Comparison of ENCODE assay signal across 15 cellular contexts in genomic region chr3:114011059-114011797, GRCh38. TPM values are rescaled to one million over a fixed set of nuclear protein-coding genes. Genes with fewer than 3 reads are reported as not detected.
DNase-seq lines count a peak whose midpoint lies in the region; ATAC-seq lines count a peak whose summit lies in the region.
"Had no signal": no experiment of that assay in that cellular context is flagged by ENCODE, and none has a peak within 500 bp of the region (broad histone marks: within the 10 kb centered on the region; RNA-seq: fewer than 3 reads in every experiment).

No MANE protein-coding gene starts in this region.

- peak overlapping the region; percentile 17 for H3K4me3 Mint-ChIP-seq in stimulated activated naive CD8-positive, alpha-beta T cell treated with anti-CD3 and anti-CD28 coated beads, Interleukin-15, Interleukin-2, amounts not matched to agents 100 ng/mL and 50 ng/mL, for 24 hours
- H3K4me3 Mint-ChIP-seq in stimulated activated naive CD8-positive, alpha-beta T cell treated with anti-CD3 and anti-CD28 coated beads, Interleukin-15, amount 100 ng/mL, for 72 hours: no peak overlapping the region
- no peak overlapping the region for H3K4me3 Mint-ChIP-seq in activated T-cell treated with anti-CD3 and anti-CD28 coated beads, Interleukin-2, amount 50 U/mL, for 4 hours
- H3K4me3 Mint-ChIP-seq: activated naive CD8-positive, alpha-beta T cell; CD4-positive, alpha-beta memory T cell; immature natural killer cell had no signal

- peaks cover 3% of the 10 kb centered on the region for H3K4me1 Mint-ChIP-seq in stimulated activated naive CD8-positive, alpha-beta T cell treated with anti-CD3 and anti-CD28 coated beads, Interleukin-15, Interleukin-2, amounts not matched to agents 100 ng/mL and 50 ng/mL, for 24 hours (ENCODE audit: low read depth)
- no peaks in the 10 kb centered on the region for H3K4me1 Mint-ChIP-seq in stimulated activated naive CD8-positive, alpha-beta T cell treated with anti-CD3 and anti-CD28 coated beads, Interleukin-15, amount 100 ng/mL, for 72 hours
- H3K4me1 Mint-ChIP-seq in activated T-cell treated with anti-CD3 and anti-CD28 coated beads, Interleukin-2, amount 50 U/mL, for 4 hours (ENCODE audit: low read depth): peaks cover 2% of the 10 kb centered on the region
- H3K4me1 Mint-ChIP-seq: CD4-positive, alpha-beta memory T cell; immature natural killer cell had no signal

- no peak for ATAC-seq in stimulated activated naive CD8-positive, alpha-beta T cell treated with anti-CD3 and anti-CD28 coated beads, Interleukin-15, amount 100 ng/mL, for 72 hours
- peak; percentile 71 for ATAC-seq in HG02642 (IDR thresholded peaks at IDR 0.05; ENCODE audit: poor library complexity, unreplicated experiment)
- peak; percentile 67 for ATAC-seq in HG03460 (IDR thresholded peaks at IDR 0.05; ENCODE audit: unreplicated experiment)
- no peak for ATAC-seq in activated T-cell treated with anti-CD3 and anti-CD28 coated beads, Interleukin-2, amount 50 U/mL, for 4 hours
- no peak for ATAC-seq in HG03139 (IDR thresholded peaks at IDR 0.05; ENCODE audit: unreplicated experiment)
- ATAC-seq in GM19463 (IDR thresholded peaks at IDR 0.05; ENCODE audit: unreplicated experiment): no peak
- ATAC-seq: gastrocnemius medialis had no signal

- no peak overlapping the region for H3K27ac Mint-ChIP-seq in stimulated activated naive CD8-positive, alpha-beta T cell treated with anti-CD3 and anti-CD28 coated beads, Interleukin-15, Interleukin-2, amounts not matched to agents 100 ng/mL and 50 ng/mL, for 24 hours
- H3K27ac Mint-ChIP-seq in stimulated activated naive CD8-positive, alpha-beta T cell treated with anti-CD3 and anti-CD28 coated beads, Interleukin-15, amount 100 ng/mL, for 72 hours: no peak overlapping the region
- H3K27ac Mint-ChIP-seq: activated naive CD8-positive, alpha-beta T cell; immature natural killer cell had no signal

- H3K27me3 Mint-ChIP-seq in stimulated activated naive CD8-positive, alpha-beta T cell treated with anti-CD3 and anti-CD28 coated beads, Interleukin-15, Interleukin-2, amounts not matched to agents 100 ng/mL and 50 ng/mL, for 24 hours: no peaks in the 10 kb centered on the region
- no peaks in the 10 kb centered on the region for H3K27me3 Mint-ChIP-seq in stimulated activated naive CD8-positive, alpha-beta T cell treated with anti-CD3 and anti-CD28 coated beads, Interleukin-15, amount 100 ng/mL, for 72 hours
- no peaks in the 10 kb centered on the region for H3K27me3 Mint-ChIP-seq in activated T-cell treated with anti-CD3 and anti-CD28 coated beads, Interleukin-2, amount 50 U/mL, for 4 hours (ENCODE audit: low read depth)
- H3K27me3 Mint-ChIP-seq: activated naive CD8-positive, alpha-beta T cell; CD4-positive, alpha-beta memory T cell had no signal

- no peaks in the 10 kb centered on the region for H3K36me3 Mint-ChIP-seq in stimulated activated naive CD8-positive, alpha-beta T cell treated with anti-CD3 and anti-CD28 coated beads, Interleukin-15, Interleukin-2, amounts not matched to agents 100 ng/mL and 50 ng/mL, for 24 hours (ENCODE audit: low read depth)
- peaks cover 4% of the 10 kb centered on the region for H3K36me3 Mint-ChIP-seq in activated T-cell treated with anti-CD3 and anti-CD28 coated beads, Interleukin-2, amount 50 U/mL, for 4 hours (ENCODE audit: insufficient read depth)

- H3K9me3 Mint-ChIP-seq in stimulated activated naive CD8-positive, alpha-beta T cell treated with anti-CD3 and anti-CD28 coated beads, Interleukin-15, Interleukin-2, amounts not matched to agents 100 ng/mL and 50 ng/mL, for 24 hours: no peaks in the 10 kb centered on the region
- H3K9me3 Mint-ChIP-seq in stimulated activated naive CD8-positive, alpha-beta T cell treated with anti-CD3 and anti-CD28 coated beads, Interleukin-15, amount 100 ng/mL, for 72 hours: no peaks in the 10 kb centered on the region
- no peaks in the 10 kb centered on the region for H3K9me3 Mint-ChIP-seq in activated T-cell treated with anti-CD3 and anti-CD28 coated beads, Interleukin-2, amount 50 U/mL, for 4 hours
- H3K9me3 Mint-ChIP-seq: CD4-positive, alpha-beta memory T cell; immature natural killer cell had no signal

- no peak for DNase-seq in stimulated activated naive CD8-positive, alpha-beta T cell treated with anti-CD3 and anti-CD28 coated beads, Interleukin-15, amount 100 ng/mL, for 72 hours
- no peak for DNase-seq in DMS153 (lab: John Stamatoyannopoulos, UW)
- no peak for DNase-seq in activated T-cell treated with anti-CD3 and anti-CD28 coated beads, Interleukin-2, amount 50 U/mL, for 4 hours
- DNase-seq: CD4-positive, alpha-beta memory T cell; gastrocnemius medialis; immature natural killer cell; NCI-H2107; small intestine; WERI-Rb-1 had no signal

RNA-seq across cellular contexts. Expression of gene CCDC191, which starts 45.1 kb away (rescaled TPM):
- 1 to 10 TPM in 1 of 3 donors, under 1 TPM in 2; 0.46 to 1.5 (median 0.53) TPM for total RNA-seq in activated T-cell treated with anti-CD3 and anti-CD28 coated beads, Interleukin-2, amount 50 U/mL, for 4 hours

RNA-seq across cellular contexts. Expression of gene QTRT2, which starts 45.3 kb away (rescaled TPM):
- total RNA-seq in activated T-cell treated with anti-CD3 and anti-CD28 coated beads, Interleukin-2, amount 50 U/mL, for 4 hours: 10 to 100 TPM; 49.8 to 56.4 (median 54.0) TPM

Comparison
In these comparisons a context has a peak if more than half of its experiments do, and no peak if none do; other contexts are left out.
1. ATAC-seq: peak in HG02642 (single experiment) and HG03460 (single experiment); none in stimulated activated naive CD8-positive, alpha-beta T cell treated with anti-CD3 and anti-CD28 coated beads, Interleukin-15, amount 100 ng/mL, for 72 hours (single experiment), activated T-cell treated with anti-CD3 and anti-CD28 coated beads, Interleukin-2, amount 50 U/mL, for 4 hours (0 of 2), HG03139 (single experiment) and GM19463 (single experiment).